ENCODE assay signal across 1 cellular context in the genomic region with DNA sequence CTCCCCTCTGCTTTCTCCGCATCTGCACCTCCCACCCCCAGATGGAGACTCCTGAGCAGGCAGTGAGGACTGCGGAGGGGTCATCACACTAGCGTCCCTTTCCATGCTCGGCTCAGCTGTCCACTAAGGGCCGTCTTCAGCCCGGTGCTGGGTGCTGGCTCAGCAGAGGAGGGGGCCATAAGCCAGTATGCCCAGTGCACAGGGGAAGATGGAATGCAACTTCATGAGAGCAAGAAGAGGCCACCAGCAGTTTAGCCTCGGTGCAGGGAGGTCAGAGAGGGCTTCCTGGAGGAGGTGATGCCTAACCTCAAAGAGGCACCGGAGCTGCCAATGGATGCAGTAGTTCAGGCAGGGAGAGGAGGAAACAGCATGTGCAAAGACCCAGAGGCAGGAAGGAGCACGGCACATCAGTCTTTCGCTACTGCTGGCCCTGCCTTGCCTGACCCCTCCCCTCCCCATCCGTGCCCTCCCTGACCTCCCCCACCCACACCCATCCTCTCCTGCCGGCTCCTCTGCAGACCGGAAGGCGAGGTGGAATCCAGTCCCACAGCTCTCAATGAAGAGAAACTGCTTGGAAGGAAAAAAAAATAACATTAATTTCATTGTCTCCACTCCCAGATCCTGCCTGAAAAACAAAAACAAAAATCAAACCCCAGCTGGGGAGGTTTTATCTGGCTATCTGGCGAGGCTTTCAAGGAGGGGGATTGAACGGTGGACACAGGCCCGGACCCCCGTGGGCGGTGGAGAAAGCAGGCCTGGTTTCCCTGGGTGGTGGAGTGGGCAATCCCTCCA.
A peak's percentile ranks its signal among the peaks of the same experiment; 100 is the strongest.
TF ChIP-seq lines count a peak whose summit lies in the region.

No MANE protein-coding gene starts in this region.

TF ChIP-seq in HepG2, 621 proteins besides CTCF, POLR2A, EP300 and RAD21 (continued from another document):
- no peak for TF ChIP-seq HOXA3 (CRISPR knock-in tag; IDR thresholded peaks at IDR 0.05)
- TF ChIP-seq SIN3B (IDR thresholded peaks at IDR 0.05; ENCODE audit: low read length): no peak
- TF ChIP-seq, protein P1, sequence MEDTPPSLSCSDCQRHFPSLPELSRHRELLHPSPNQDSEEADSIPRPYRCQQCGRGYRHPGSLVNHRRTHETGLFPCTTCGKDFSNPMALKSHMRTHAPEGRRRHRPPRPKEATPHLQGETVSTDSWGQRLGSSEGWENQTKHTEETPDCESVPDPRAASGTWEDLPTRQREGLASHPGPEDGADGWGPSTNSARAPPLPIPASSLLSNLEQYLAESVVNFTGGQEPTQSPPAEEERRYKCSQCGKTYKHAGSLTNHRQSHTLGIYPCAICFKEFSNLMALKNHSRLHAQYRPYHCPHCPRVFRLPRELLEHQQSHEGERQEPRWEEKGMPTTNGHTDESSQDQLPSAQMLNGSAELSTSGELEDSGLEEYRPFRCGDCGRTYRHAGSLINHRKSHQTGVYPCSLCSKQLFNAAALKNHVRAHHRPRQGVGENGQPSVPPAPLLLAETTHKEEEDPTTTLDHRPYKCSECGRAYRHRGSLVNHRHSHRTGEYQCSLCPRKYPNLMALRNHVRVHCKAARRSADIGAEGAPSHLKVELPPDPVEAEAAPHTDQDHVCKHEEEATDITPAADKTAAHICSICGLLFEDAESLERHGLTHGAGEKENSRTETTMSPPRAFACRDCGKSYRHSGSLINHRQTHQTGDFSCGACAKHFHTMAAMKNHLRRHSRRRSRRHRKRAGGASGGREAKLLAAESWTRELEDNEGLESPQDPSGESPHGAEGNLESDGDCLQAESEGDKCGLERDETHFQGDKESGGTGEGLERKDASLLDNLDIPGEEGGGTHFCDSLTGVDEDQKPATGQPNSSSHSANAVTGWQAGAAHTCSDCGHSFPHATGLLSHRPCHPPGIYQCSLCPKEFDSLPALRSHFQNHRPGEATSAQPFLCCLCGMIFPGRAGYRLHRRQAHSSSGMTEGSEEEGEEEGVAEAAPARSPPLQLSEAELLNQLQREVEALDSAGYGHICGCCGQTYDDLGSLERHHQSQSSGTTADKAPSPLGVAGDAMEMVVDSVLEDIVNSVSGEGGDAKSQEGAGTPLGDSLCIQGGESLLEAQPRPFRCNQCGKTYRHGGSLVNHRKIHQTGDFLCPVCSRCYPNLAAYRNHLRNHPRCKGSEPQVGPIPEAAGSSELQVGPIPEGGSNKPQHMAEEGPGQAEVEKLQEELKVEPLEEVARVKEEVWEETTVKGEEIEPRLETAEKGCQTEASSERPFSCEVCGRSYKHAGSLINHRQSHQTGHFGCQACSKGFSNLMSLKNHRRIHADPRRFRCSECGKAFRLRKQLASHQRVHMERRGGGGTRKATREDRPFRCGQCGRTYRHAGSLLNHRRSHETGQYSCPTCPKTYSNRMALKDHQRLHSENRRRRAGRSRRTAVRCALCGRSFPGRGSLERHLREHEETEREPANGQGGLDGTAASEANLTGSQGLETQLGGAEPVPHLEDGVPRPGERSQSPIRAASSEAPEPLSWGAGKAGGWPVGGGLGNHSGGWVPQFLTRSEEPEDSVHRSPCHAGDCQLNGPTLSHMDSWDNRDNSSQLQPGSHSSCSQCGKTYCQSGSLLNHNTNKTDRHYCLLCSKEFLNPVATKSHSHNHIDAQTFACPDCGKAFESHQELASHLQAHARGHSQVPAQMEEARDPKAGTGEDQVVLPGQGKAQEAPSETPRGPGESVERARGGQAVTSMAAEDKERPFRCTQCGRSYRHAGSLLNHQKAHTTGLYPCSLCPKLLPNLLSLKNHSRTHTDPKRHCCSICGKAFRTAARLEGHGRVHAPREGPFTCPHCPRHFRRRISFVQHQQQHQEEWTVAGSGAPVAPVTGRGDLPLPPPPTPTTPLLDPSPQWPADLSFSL (CRISPR knock-in tag; IDR thresholded peaks at IDR 0.05): no peak
- TF ChIP-seq HMGA1 (CRISPR knock-in tag; conservative IDR thresholded peaks at IDR 0.05): no peak
- TF ChIP-seq ZNF543 (CRISPR knock-in tag; IDR thresholded peaks at IDR 0.05): no peak
- no peak for TF ChIP-seq ZC3H13 (CRISPR knock-in tag; IDR thresholded peaks at IDR 0.05)
- TF ChIP-seq ZNF20 (CRISPR knock-in tag; IDR thresholded peaks at IDR 0.05): no peak
- TF ChIP-seq, protein P2, sequence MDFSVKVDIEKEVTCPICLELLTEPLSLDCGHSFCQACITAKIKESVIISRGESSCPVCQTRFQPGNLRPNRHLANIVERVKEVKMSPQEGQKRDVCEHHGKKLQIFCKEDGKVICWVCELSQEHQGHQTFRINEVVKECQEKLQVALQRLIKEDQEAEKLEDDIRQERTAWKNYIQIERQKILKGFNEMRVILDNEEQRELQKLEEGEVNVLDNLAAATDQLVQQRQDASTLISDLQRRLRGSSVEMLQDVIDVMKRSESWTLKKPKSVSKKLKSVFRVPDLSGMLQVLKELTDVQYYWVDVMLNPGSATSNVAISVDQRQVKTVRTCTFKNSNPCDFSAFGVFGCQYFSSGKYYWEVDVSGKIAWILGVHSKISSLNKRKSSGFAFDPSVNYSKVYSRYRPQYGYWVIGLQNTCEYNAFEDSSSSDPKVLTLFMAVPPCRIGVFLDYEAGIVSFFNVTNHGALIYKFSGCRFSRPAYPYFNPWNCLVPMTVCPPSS (IDR thresholded peaks at IDR 0.05): no peak
- TF ChIP-seq ZNF572 (CRISPR knock-in tag; IDR thresholded peaks at IDR 0.05): 0 out of 2 replicates have a peak, but pooled peaks have one; percentile 47
- TF ChIP-seq, protein P3, sequence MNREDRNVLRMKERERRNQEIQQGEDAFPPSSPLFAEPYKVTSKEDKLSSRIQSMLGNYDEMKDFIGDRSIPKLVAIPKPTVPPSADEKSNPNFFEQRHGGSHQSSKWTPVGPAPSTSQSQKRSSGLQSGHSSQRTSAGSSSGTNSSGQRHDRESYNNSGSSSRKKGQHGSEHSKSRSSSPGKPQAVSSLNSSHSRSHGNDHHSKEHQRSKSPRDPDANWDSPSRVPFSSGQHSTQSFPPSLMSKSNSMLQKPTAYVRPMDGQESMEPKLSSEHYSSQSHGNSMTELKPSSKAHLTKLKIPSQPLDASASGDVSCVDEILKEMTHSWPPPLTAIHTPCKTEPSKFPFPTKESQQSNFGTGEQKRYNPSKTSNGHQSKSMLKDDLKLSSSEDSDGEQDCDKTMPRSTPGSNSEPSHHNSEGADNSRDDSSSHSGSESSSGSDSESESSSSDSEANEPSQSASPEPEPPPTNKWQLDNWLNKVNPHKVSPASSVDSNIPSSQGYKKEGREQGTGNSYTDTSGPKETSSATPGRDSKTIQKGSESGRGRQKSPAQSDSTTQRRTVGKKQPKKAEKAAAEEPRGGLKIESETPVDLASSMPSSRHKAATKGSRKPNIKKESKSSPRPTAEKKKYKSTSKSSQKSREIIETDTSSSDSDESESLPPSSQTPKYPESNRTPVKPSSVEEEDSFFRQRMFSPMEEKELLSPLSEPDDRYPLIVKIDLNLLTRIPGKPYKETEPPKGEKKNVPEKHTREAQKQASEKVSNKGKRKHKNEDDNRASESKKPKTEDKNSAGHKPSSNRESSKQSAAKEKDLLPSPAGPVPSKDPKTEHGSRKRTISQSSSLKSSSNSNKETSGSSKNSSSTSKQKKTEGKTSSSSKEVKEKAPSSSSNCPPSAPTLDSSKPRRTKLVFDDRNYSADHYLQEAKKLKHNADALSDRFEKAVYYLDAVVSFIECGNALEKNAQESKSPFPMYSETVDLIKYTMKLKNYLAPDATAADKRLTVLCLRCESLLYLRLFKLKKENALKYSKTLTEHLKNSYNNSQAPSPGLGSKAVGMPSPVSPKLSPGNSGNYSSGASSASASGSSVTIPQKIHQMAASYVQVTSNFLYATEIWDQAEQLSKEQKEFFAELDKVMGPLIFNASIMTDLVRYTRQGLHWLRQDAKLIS (CRISPR knock-in tag; IDR thresholded peaks at IDR 0.05): no peak
TF ChIP-seq in HepG2: peak in this region for 10.
